8 cellular contexts compared by ENCODE assay signal in the genomic region with DNA sequence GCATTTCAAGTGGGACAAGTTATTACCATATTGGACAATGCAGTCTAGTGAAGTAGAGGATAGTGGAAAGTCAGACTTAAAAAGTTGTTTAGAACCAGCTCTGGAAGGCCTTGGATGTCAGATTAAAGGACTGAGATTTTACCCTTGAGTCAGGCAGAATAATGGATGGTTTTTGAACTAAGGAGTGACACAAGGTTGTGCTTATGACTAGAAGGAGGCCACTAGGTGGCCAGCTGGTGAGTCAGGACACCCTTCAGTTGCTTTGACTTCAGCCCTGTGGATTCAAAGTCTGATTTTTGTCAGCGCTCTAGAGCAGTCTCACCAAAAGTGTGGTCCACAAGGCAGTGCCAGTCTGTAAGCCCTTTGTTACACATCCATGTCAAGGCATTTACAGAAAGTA. TPM values are rescaled to one million over a fixed set of nuclear protein-coding genes. Genes with fewer than 3 reads are reported as not detected.
DNase-seq lines count a peak whose midpoint lies in the region; ATAC-seq and TF ChIP-seq lines count a peak whose summit lies in the region.

No MANE protein-coding gene starts in this region.

- BruUV-seq in PC-3 (replicated peaks; lab: Mats Ljungman, UMichigan), result no TSS peak

- CTCF ChIA-PET in PC-3 (lab: Charles Lee), result no interaction called here

- peaks cover 15% of the 10 kb centered on the region for H3K36me3 ChIP-seq in PC-3 (ENCODE audit: low read depth, low read length)
- no peaks in the 10 kb centered on the region for H3K36me3 ChIP-seq in colonic mucosa
- H3K36me3 ChIP-seq in testis (ENCODE audit: low read depth, missing control alignments), result no peaks in the 10 kb centered on the region

- peaks cover 50% of the 10 kb centered on the region for H3K79me2 ChIP-seq in PC-3 (ENCODE audit: low read length)

- TF ChIP-seq POLR2A in testis (IDR thresholded peaks at IDR 0.05), result no peak

- H3K27me3 ChIP-seq in PC-3 (ENCODE audit: low read length) (no peaks in the 10 kb centered on the region), colonic mucosa (no peaks in the 10 kb centered on the region), testis (no peaks in the 10 kb centered on the region)

- no peak overlapping the region for H3K27ac ChIP-seq in PC-3 (ENCODE audit: low read length)
- H3K27ac ChIP-seq in colonic mucosa, result no peak overlapping the region
- no peak overlapping the region for H3K27ac ChIP-seq in testis

- POLR2A ChIA-PET in PC-3 (lab: Charles Lee; ENCODE audit: unreplicated experiment), result no interaction called here

- H3K9ac ChIP-seq in PC-3 (ENCODE audit: low read length) (no peak overlapping the region), colonic mucosa (ENCODE audit: low read depth in 2 of 2, low read length in 2 of 2) (no peak overlapping the region)

- H3K4me1 ChIP-seq in PC-3 (ENCODE audit: insufficient read depth, low read length) (peaks cover 11% of the 10 kb centered on the region), colonic mucosa (no peaks in the 10 kb centered on the region), testis (peaks cover 15% of the 10 kb centered on the region)

- H4K20me1 ChIP-seq in PC-3 (ENCODE audit: low read length), result 0 out of 2 replicates have a peak, but pooled peaks cover 4% of the 10 kb centered on the region

- H3K9me3 ChIP-seq in PC-3 (ENCODE audit: low read length) (no peaks in the 10 kb centered on the region), colonic mucosa (no peaks in the 10 kb centered on the region), testis (no peaks in the 10 kb centered on the region)

- no peaks in the 10 kb centered on the region for H3F3A ChIP-seq in PC-3 (ENCODE audit: low read length, unreplicated experiment)

- H2AFZ ChIP-seq in PC-3 (ENCODE audit: low read length), result no peak overlapping the region

- no peak for DNase-seq in AG09319 (ENCODE audit: extremely low read depth, low read depth)
- peak; percentile 60 for DNase-seq in PC-3
- no peak for DNase-seq in colonic mucosa
- DNase-seq in testis, result peak; percentile 33
- no peak for DNase-seq in left cardiac atrium
- DNase-seq in NCI-H1694 (lab: John Stamatoyannopoulos, UW), result no peak

- TF ChIP-seq CTCF in AG09319 (IDR thresholded peaks at IDR 0.05; ENCODE audit: low read depth, low read length) (peak; percentile 48), GM12873 (IDR thresholded peaks at IDR 0.05; ENCODE audit: insufficient read depth, low read depth, low read length, missing control alignments) (peak; percentile 71), PC-3 (conservative IDR thresholded peaks at IDR 0.05; ENCODE audit: low read depth, low read length) (peak; percentile 58), colonic mucosa (IDR thresholded peaks at IDR 0.05) (peak; percentile 17), testis (IDR thresholded peaks at IDR 0.05) (peak; percentile 6 to 16 (median 14))

- WGBS in testis, 2 donors, result 75 to 90% methylated on average over 1 of the region's 1 CpG

- H3K4me3 ChIP-seq in PC-3 (ENCODE audit: low read length), result no peak overlapping the region
- H3K4me3 ChIP-seq in colonic mucosa, result no peak overlapping the region
- H3K4me3 ChIP-seq in testis, result no peak overlapping the region

- H3K9me2 ChIP-seq in PC-3 (replicated peaks; ENCODE audit: low read length), result no peaks in the 10 kb centered on the region

- H3K4me2 ChIP-seq in PC-3 (ENCODE audit: low read length), result no peak overlapping the region

- intact Hi-C loops in PC-3 (cut with micrococcal nuclease) (loop anchor here (10.0 kb wide), 1 partner anchor 146 kb away; no protein-coding TSS in a partner anchor), colonic mucosa (cut with DNase I) (loop anchor here (5.0 kb wide), 1 partner anchor 63 kb away; the partner anchor contains the start of gene USP8), testis (cut with DNase I; ENCODE audit: low total_unique reads) (no loop called here), left cardiac atrium (cut with DNase I) (no loop called here)

- ATAC-seq in PC-3 (peak; percentile 35), left cardiac atrium (no peak), GM21723 (IDR thresholded peaks at IDR 0.05; ENCODE audit: unreplicated experiment) (no peak)

RNA-seq across cellular contexts. Expression of gene GABPB1, which starts 3.8 kb away (rescaled TPM):
- total RNA-seq in PC-3 (2014; rRNA removed) (34.2 and 39.7 TPM in 2 replicates), colonic mucosa (10 to 100 TPM; 13.6 to 15.7 TPM), testis (10 to 100 TPM; 35.4 to 45.9 TPM), left cardiac atrium (10 to 100 TPM in 1 of 2 donors, 1 to 10 TPM in 1; 9.7 to 11.5 TPM)
- polyA plus RNA-seq in testis (ENCODE audit: insufficient read depth, low read depth, low replicate concordance), result 21.5 TPM

Comparison
In these comparisons a context has a peak if more than half of its experiments do, and no peak if none do; other contexts are left out.
1. DNase-seq: peak in PC-3 (single experiment) and testis (single experiment); none in AG09319 (single experiment), colonic mucosa (single experiment), left cardiac atrium (single experiment) and NCI-H1694 (single experiment).
2. CTCF ChIP-seq: peak in every context shown above with its lines; median percentile 71 in GM12873; 58 in PC-3; 48 in AG09319; 17 in colonic mucosa; 14 in testis.
3. intact Hi-C loops: an anchor here in PC-3 (10.0 kb wide) and colonic mucosa (5.0 kb wide); none called in testis and left cardiac atrium.